8 cellular contexts compared by ENCODE assay signal in the genomic region with DNA sequence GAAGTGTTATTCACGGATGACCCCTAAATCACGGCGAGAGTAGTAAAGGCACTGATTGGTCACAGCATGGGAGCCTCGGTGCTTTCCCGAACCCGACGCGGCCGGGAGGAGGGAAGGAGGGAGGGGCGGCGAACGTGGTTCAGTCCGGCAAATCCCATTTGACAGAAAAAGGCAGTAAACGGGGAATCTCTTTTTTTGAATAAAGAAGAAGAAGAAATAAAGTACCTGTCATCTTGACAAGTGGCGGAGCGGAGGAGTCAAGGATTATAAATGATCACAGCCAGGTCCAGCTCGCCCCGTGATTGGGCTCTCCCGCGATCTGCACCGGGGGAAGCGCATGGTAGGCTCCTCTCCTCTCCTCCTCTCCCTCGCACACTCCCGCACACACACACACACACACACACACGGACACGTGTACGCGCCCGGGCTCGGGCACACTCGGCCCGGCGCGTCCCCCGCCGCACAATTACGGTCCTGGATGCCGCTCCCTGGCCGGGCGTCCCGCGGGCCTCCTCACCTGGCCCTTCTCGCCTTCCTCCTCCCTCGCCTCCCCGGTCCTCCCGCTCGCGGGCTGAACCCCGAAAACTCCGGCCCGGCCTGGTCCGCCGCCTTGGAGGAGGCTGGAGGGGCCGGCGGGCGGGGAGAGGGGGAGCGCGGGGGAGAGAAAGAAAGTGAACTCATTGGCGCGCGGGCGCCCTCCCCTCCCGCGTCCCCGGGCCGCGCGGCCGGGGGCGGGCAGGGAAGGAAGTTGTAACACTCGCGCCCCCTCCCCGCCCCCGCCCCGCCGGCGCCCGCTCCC.
A peak's percentile ranks its signal among the peaks of the same experiment; 100 is the strongest.
DNase-seq lines count a peak whose midpoint lies in the region; ATAC-seq and TF ChIP-seq lines count a peak whose summit lies in the region.

No MANE protein-coding gene starts in this region.

- H3K27ac ChIP-seq in RWPE1 (peak overlapping the region; percentile 92), aorta (ENCODE audit: low read depth in 1 of 2, low read length in 2 of 2) (no peak overlapping the region)

- TF ChIP-seq CTCF in RWPE1 (conservative IDR thresholded peaks at IDR 0.05; ENCODE audit: low read depth) (no peak), mucosa of descending colon (IDR thresholded peaks at IDR 0.05) (no peak)

- H3K27me3 ChIP-seq in endocrine pancreas (ENCODE audit: control insufficient read depth, insufficient read depth, low read length) (peaks cover 12% of the 10 kb centered on the region), aorta (ENCODE audit: control insufficient read depth in 1 of 2, insufficient read depth in 2 of 2, low read length in 1 of 2) (no peaks in the 10 kb centered on the region)

- H3K36me3 ChIP-seq in endocrine pancreas (ENCODE audit: control insufficient read depth, insufficient read depth, low read length) (no peaks in the 10 kb centered on the region), mucosa of descending colon (ENCODE audit: low read depth) (no peaks in the 10 kb centered on the region), aorta (ENCODE audit: control insufficient read depth in 1 of 2, insufficient read depth in 2 of 2, low read length in 1 of 2) (no peaks in the 10 kb centered on the region)

- WGBS in aorta, 2 donors: 1% methylated on average over 53 to 78 of the region's 78 CpGs

- H3K4me1 ChIP-seq in endocrine pancreas (ENCODE audit: control insufficient read depth, insufficient read depth, low read length) (no peaks in the 10 kb centered on the region), mucosa of descending colon (ENCODE audit: low read depth) (peaks cover 24% of the 10 kb centered on the region), aorta (ENCODE audit: control insufficient read depth in 1 of 2, insufficient read depth in 2 of 2, low read length in 2 of 2) (no peaks in the 10 kb centered on the region)

- CTCF ChIA-PET in RWPE1 (lab: Yijun Ruan, JAX): no interaction called here

- intact Hi-C loops in mucosa of descending colon (cut with DNase I, micrococcal nuclease): no loop called here
- intact Hi-C loops in aorta (cut with DNase I): no loop called here

- peak; percentile 42 for DNase-seq in GM04503 (ENCODE audit: low read depth)
- DNase-seq in RWPE1 (ENCODE audit: low spot score): peak; percentile 69
- no peak for DNase-seq in mucosa of descending colon
- DNase-seq in aorta: peak in 1 of 2 donors; percentile 72
- no peak for DNase-seq in OCI-M1 (lab: John Stamatoyannopoulos, UW)

- POLR2A ChIA-PET in RWPE1 (lab: Yijun Ruan, JAX; ENCODE audit: low non-redundant PET): no interaction called here

- H3K9me3 ChIP-seq in endocrine pancreas (ENCODE audit: control insufficient read depth, low read length) (no peaks in the 10 kb centered on the region), mucosa of descending colon (no peaks in the 10 kb centered on the region), aorta (ENCODE audit: control insufficient read depth, low read length) (no peaks in the 10 kb centered on the region)

- H3K4me3 ChIP-seq in endocrine pancreas (ENCODE audit: control insufficient read depth, insufficient read depth, low read length) (no peak overlapping the region), mucosa of descending colon (no peak overlapping the region), aorta (ENCODE audit: low read length in 2 of 2) (peak overlapping the region; percentile 73 to 74)

- H3K9ac ChIP-seq in endocrine pancreas (ENCODE audit: control insufficient read depth, insufficient read depth, low read length): peak overlapping the region; percentile 39

- ATAC-seq in HG03135 (IDR thresholded peaks at IDR 0.05; ENCODE audit: unreplicated experiment) (peak; percentile 30), mucosa of descending colon (peak; percentile 32), aorta (ENCODE audit: low FRiP score) (no peak), GM19035 (IDR thresholded peaks at IDR 0.05; ENCODE audit: unreplicated experiment) (no peak)

Comparison
In these comparisons a context has a peak if more than half of its experiments do, and no peak if none do; other contexts are left out.
1. DNase-seq: peak in GM04503 (single experiment) and RWPE1 (single experiment); none in mucosa of descending colon (0 of 3) and OCI-M1 (single experiment).
2. ATAC-seq: peak in HG03135 (single experiment) and mucosa of descending colon (single experiment); none in aorta (single experiment) and GM19035 (single experiment).
3. H3K4me3 ChIP-seq: peak in aorta (2 of 2); none in endocrine pancreas (single experiment) and mucosa of descending colon (single experiment).